In the genomic region with DNA sequence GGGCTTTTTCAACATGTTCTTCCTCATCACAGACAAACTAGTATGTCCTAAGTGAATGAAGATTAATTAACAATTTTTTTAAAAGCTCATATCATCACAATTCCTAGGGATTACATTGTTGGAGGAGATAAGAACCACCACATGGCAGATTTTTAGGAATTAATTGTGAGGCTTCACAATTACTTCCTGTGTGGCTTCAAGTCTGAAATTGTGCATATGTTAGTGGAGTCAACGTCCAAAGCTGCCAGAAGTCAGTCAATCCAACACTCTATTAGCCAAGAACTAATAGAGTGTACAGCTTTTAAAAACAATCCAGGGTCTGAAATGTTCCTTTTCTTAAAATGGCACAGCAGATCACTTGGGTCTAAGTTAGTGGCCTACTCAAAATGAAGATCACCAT, we compare ENCODE assay signal across 18 cellular contexts. TPM values are rescaled to one million over a fixed set of nuclear protein-coding genes. Genes with fewer than 3 reads are reported as not detected.
DNase-seq lines count a peak whose midpoint lies in the region; ATAC-seq and TF ChIP-seq lines count a peak whose summit lies in the region.
"Had no signal": no experiment of that assay in that cellular context is flagged by ENCODE, and none has a peak within 500 bp of the region (broad histone marks: within the 10 kb centered on the region; RNA-seq: fewer than 3 reads in every experiment).

No MANE protein-coding gene starts in this region.

- H3K9me3 Mint-ChIP-seq in activated CD4-positive, alpha-beta T cell treated with anti-CD3 and anti-CD28 coated beads for 36 hours (ENCODE audit: low read depth), result no peaks in the 10 kb centered on the region
- H3K9me3 Mint-ChIP-seq in activated CD4-positive, alpha-beta T cell treated with anti-CD3 and anti-CD28 coated beads, Interleukin-2, amount 10 ng/mL, durations not matched to agents 24 days and 14 days, result peaks cover 4% of the 10 kb centered on the region
- H3K9me3 Mint-ChIP-seq: CD4-positive, alpha-beta memory T cell had no signal

- H3K4me3 ChIP-seq in left ventricle myocardium inferior, result no peak overlapping the region
- H3K4me3 ChIP-seq in thoracic aorta, result no peak overlapping the region
- H3K4me3 ChIP-seq: PC-9 had no signal

- H3K27me3 ChIP-seq in left ventricle myocardium inferior (ENCODE audit: low read depth) (no peaks in the 10 kb centered on the region), thoracic aorta (replicated peaks; ENCODE audit: insufficient read depth) (no peaks in the 10 kb centered on the region)

- CTCF ChIA-PET in activated CD4-positive, alpha-beta T cell treated with anti-CD3 and anti-CD28 coated beads for 36 hours (lab: Charles Lee), result interaction anchor here (0.6 to 1.9 kb wide), 7 partner anchors 15 to 145 kb away, joined by 3 to 9 read pairs (median 3); no protein-coding TSS in a partner anchor

- no peaks in the 10 kb centered on the region for H3K27me3 Mint-ChIP-seq in activated CD4-positive, alpha-beta T cell treated with anti-CD3 and anti-CD28 coated beads for 36 hours
- H3K27me3 Mint-ChIP-seq in activated CD4-positive, alpha-beta T cell treated with anti-CD3 and anti-CD28 coated beads, Interleukin-2, amount 10 ng/mL, durations not matched to agents 24 days and 14 days, result no peaks in the 10 kb centered on the region

- no peak overlapping the region for H3K4me3 Mint-ChIP-seq in activated CD4-positive, alpha-beta T cell treated with anti-CD3 and anti-CD28 coated beads for 36 hours
- no peak overlapping the region for H3K4me3 Mint-ChIP-seq in activated CD4-positive, alpha-beta T cell treated with anti-CD3 and anti-CD28 coated beads, Interleukin-2, amount 10 ng/mL, durations not matched to agents 24 days and 14 days
- H3K4me3 Mint-ChIP-seq: CD4-positive, alpha-beta memory T cell had no signal

- peak overlapping the region; percentile 32 for H3K27ac Mint-ChIP-seq in activated CD4-positive, alpha-beta T cell treated with anti-CD3 and anti-CD28 coated beads for 36 hours
- H3K27ac Mint-ChIP-seq in activated CD4-positive, alpha-beta T cell treated with anti-CD3 and anti-CD28 coated beads, Interleukin-2, amount 10 ng/mL, durations not matched to agents 24 days and 14 days, result no peak overlapping the region
- H3K27ac Mint-ChIP-seq: CD4-positive, alpha-beta memory T cell had no signal

- TF ChIP-seq CTCF in left ventricle myocardium inferior (IDR thresholded peaks at IDR 0.05; ENCODE audit: borderline replicate concordance), result no peak
- TF ChIP-seq CTCF in thoracic aorta (IDR thresholded peaks at IDR 0.05), result no peak

- intact Hi-C loops in activated CD4-positive, alpha-beta T cell treated with anti-CD3 and anti-CD28 coated beads for 36 hours (cut with DNase I, micrococcal nuclease), result no loop called here
- intact Hi-C loops in activated CD4-positive, alpha-beta T cell treated with anti-CD3 and anti-CD28 coated beads, Interleukin-2, amount 10 ng/mL, durations not matched to agents 24 days and 14 days (cut with micrococcal nuclease), result loop anchor here (10.0 kb wide), 1 partner anchor 266 kb away; no protein-coding TSS in a partner anchor
- intact Hi-C loops in left ventricle myocardium inferior (cut with micrococcal nuclease), result no loop called here

- no peaks in the 10 kb centered on the region for H3K36me3 Mint-ChIP-seq in activated CD4-positive, alpha-beta T cell treated with anti-CD3 and anti-CD28 coated beads for 36 hours (ENCODE audit: low read depth)
- H3K36me3 Mint-ChIP-seq in activated CD4-positive, alpha-beta T cell treated with anti-CD3 and anti-CD28 coated beads, Interleukin-2, amount 10 ng/mL, durations not matched to agents 24 days and 14 days (ENCODE audit: low read depth), result no peaks in the 10 kb centered on the region
- H3K36me3 Mint-ChIP-seq: CD4-positive, alpha-beta memory T cell had no signal

- POLR2A ChIA-PET in activated CD4-positive, alpha-beta T cell treated with anti-CD3 and anti-CD28 coated beads for 36 hours (lab: Charles Lee), result no interaction called here

- DNase-seq in activated CD4-positive, alpha-beta T cell treated with anti-CD3 and anti-CD28 coated beads for 36 hours, result no peak
- DNase-seq in activated CD4-positive, alpha-beta T cell treated with anti-CD3 and anti-CD28 coated beads, Interleukin-2, amount 10 ng/mL, durations not matched to agents 24 days and 14 days, result no peak
- DNase-seq in NCI-H446 treated with DMSO at 0.1 percent for 48 hours (lab: John Stamatoyannopoulos, UW) (peak; percentile 20), left ventricle myocardium inferior (no peak), thoracic aorta (ENCODE audit: low spot score) (no peak), NCI-H2171 treated with DMSO at 0.1 percent for 48 hours (lab: John Stamatoyannopoulos, UW) (no peak)
- DNase-seq: 8988T; CD4-positive, alpha-beta memory T cell; GF-D8; KG1; NCI-H1436; NCI-H1930; NCI-H345; NCI-H526; PC-9 had no signal

- H3K4me1 Mint-ChIP-seq in activated CD4-positive, alpha-beta T cell treated with anti-CD3 and anti-CD28 coated beads for 36 hours, result peaks cover 24% of the 10 kb centered on the region
- peaks cover 28% of the 10 kb centered on the region for H3K4me1 Mint-ChIP-seq in activated CD4-positive, alpha-beta T cell treated with anti-CD3 and anti-CD28 coated beads, Interleukin-2, amount 10 ng/mL, durations not matched to agents 24 days and 14 days

- ATAC-seq in activated CD4-positive, alpha-beta T cell treated with anti-CD3 and anti-CD28 coated beads for 36 hours, result no peak
- ATAC-seq in thoracic aorta (ENCODE audit: insufficient number of reproducible peaks, low FRiP score, low read depth), result no peak
- ATAC-seq in GM21619 (IDR thresholded peaks at IDR 0.05; ENCODE audit: unreplicated experiment), result no peak
- no peak for ATAC-seq in HG02852 (IDR thresholded peaks at IDR 0.05; ENCODE audit: unreplicated experiment)

- peaks cover 18% of the 10 kb centered on the region for H3K4me1 ChIP-seq in left ventricle myocardium inferior
- peaks cover 27 to 88% of the 10 kb centered on the region in 2 donors for H3K4me1 ChIP-seq in thoracic aorta (ENCODE audit: control insufficient read depth in 1 of 2, low read depth in 2 of 2)

- H3K27ac ChIP-seq in left ventricle myocardium inferior (replicated peaks), result peak overlapping the region; percentile 45
- H3K27ac ChIP-seq in thoracic aorta, result peak overlapping the region; percentile 4 to 27
- H3K27ac ChIP-seq: PC-9 had no signal

- no peaks in the 10 kb centered on the region for H3K36me3 ChIP-seq in left ventricle myocardium inferior
- no peaks in the 10 kb centered on the region for H3K36me3 ChIP-seq in thoracic aorta

- H3K9me3 ChIP-seq in left ventricle myocardium inferior (replicated peaks), result no peaks in the 10 kb centered on the region
- no peaks in the 10 kb centered on the region for H3K9me3 ChIP-seq in thoracic aorta

RNA-seq across cellular contexts. Expression of a gene that starts 49.3 kb away (rescaled TPM):
- total RNA-seq in activated CD4-positive, alpha-beta T cell treated with anti-CD3 and anti-CD28 coated beads for 36 hours, result not detected
- total RNA-seq in activated CD4-positive, alpha-beta T cell treated with anti-CD3 and anti-CD28 coated beads, Interleukin-2, amount 10 ng/mL, durations not matched to agents 24 days and 14 days, result not detected in 2 replicates
- total RNA-seq in left ventricle myocardium inferior (2.4 TPM), thoracic aorta (10 to 100 TPM; 18.2 to 24.0 TPM)
- total RNA-seq: CD4-positive, alpha-beta memory T cell; H4; PC-9 had no signal
